In genomic region chr1:156892190-156893047, GRCh38 we compare ENCODE assay signal across 7 cellular contexts. TPM values are rescaled to one million over a fixed set of nuclear protein-coding genes. Genes with fewer than 3 reads are reported as not detected.
DNase-seq lines count a peak whose midpoint lies in the region; ATAC-seq and TF ChIP-seq lines count a peak whose summit lies in the region.

No MANE protein-coding gene starts in this region.

- 15% methylated on average over 21 of the region's 48 CpGs; no CpG with 5 or more reads in 1 of the 2 experiments for WGBS in IMR-90 (ENCODE audit: extremely low coverage in 2 of 2, insufficient read length in 1 of 2), 2 experiments
- WGBS in esophagus muscularis mucosa = 15% methylated on average over 46 of the region's 48 CpGs

- no peak overlapping the region for H3K27ac Mint-ChIP-seq in natural killer cell
- H3K27ac Mint-ChIP-seq in stimulated activated memory B cell treated with anti-CD40 and anti-IgM and Interleukin-4, amounts not matched to agents 10 μg/mL and 1 μg/mL and 100 μg/mL, for 72 hours = no peak overlapping the region

- H3K79me1 ChIP-seq in IMR-90 (ENCODE audit: low read depth in 1 of 2, low read length in 2 of 2) = peaks cover 4 to 38% of the 10 kb centered on the region in 2 experiments

- TF ChIP-seq CTCF in IMR-90 (conservative IDR thresholded peaks at IDR 0.05; ENCODE audit: low read depth, low read length) = peak; percentile 88
- TF ChIP-seq CTCF in esophagus muscularis mucosa (IDR thresholded peaks at IDR 0.05) = peak; percentile 71 to 80 (median 74)
- peak; percentile 72 for TF ChIP-seq CTCF in natural killer cell (IDR thresholded peaks at IDR 0.05)

- CTCF ChIA-PET in IMR-90 (lab: Yijun Ruan, JAX) = interaction anchor here (0.6 to 4.1 kb wide), 14 partner anchors 28 to 1445 kb away, joined by 3 to 24 read pairs (median 4); partner anchors contain the start of gene LRRC71

- H3K9me3 ChIP-seq in IMR-90 (ENCODE audit: control insufficient read depth, insufficient read depth, low read length) = no peaks in the 10 kb centered on the region
- no peaks in the 10 kb centered on the region for H3K9me3 ChIP-seq in esophagus muscularis mucosa

- H3K4me3 ChIP-seq in IMR-90 (ENCODE audit: insufficient read depth, low read depth, low read length) (peak overlapping the region; percentile 16; the same call in 1 of the 2 replicates), esophagus muscularis mucosa (peak overlapping the region; percentile 52 to 66 (median 55))

- no peaks in the 10 kb centered on the region for H3K9me3 Mint-ChIP-seq in activated T-cell treated with anti-CD3 and anti-CD28 coated beads, Interleukin-2, amount 50 U/mL, for 4 hours
- H3K9me3 Mint-ChIP-seq in natural killer cell = no peaks in the 10 kb centered on the region
- no peaks in the 10 kb centered on the region for H3K9me3 Mint-ChIP-seq in stimulated activated memory B cell treated with anti-CD40 and anti-IgM and Interleukin-4, amounts not matched to agents 10 μg/mL and 1 μg/mL and 100 μg/mL, for 72 hours

- H3K4me1 Mint-ChIP-seq in activated T-cell treated with anti-CD3 and anti-CD28 coated beads, Interleukin-2, amount 50 U/mL, for 4 hours (ENCODE audit: low read depth) = peaks cover 6% of the 10 kb centered on the region
- H3K4me1 Mint-ChIP-seq in natural killer cell = peaks cover 9 to 23% of the 10 kb centered on the region in 2 donors
- peaks cover 6% of the 10 kb centered on the region for H3K4me1 Mint-ChIP-seq in stimulated activated memory B cell treated with anti-CD40 and anti-IgM and Interleukin-4, amounts not matched to agents 10 μg/mL and 1 μg/mL and 100 μg/mL, for 72 hours

- peak; percentile 85 for DNase-seq in IMR-90
- peak; percentile 27 for DNase-seq in OCI-M2 (lab: John Stamatoyannopoulos, UW; ENCODE audit: unreplicated experiment)
- DNase-seq in activated T-cell treated with anti-CD3 and anti-CD28 coated beads, Interleukin-2, amount 50 U/mL, for 4 hours = peak; percentile 85
- peak; percentile 96 for DNase-seq in esophagus muscularis mucosa (ENCODE audit: extremely low spot score)
- DNase-seq in natural killer cell = peak; percentile 75

- peaks cover 60% of the 10 kb centered on the region for H3K27me3 Mint-ChIP-seq in activated T-cell treated with anti-CD3 and anti-CD28 coated beads, Interleukin-2, amount 50 U/mL, for 4 hours (ENCODE audit: low read depth)
- peaks cover 30 to 49% of the 10 kb centered on the region in 2 donors for H3K27me3 Mint-ChIP-seq in natural killer cell (ENCODE audit: low read depth in 2 of 2)
- H3K27me3 Mint-ChIP-seq in stimulated activated memory B cell treated with anti-CD40 and anti-IgM and Interleukin-4, amounts not matched to agents 10 μg/mL and 1 μg/mL and 100 μg/mL, for 72 hours = peaks cover 99% of the 10 kb centered on the region

- no peak overlapping the region; the same call in 1 of the 2 replicates for H3K14ac ChIP-seq in IMR-90 (replicated peaks; ENCODE audit: low read depth, low read length)

- peaks cover 8% of the 10 kb centered on the region for H3K9me1 ChIP-seq in IMR-90 (ENCODE audit: insufficient read depth, low read length)

- H3K4me3 Mint-ChIP-seq in activated T-cell treated with anti-CD3 and anti-CD28 coated beads, Interleukin-2, amount 50 U/mL, for 4 hours = peak overlapping the region; percentile 54
- peak overlapping the region; percentile 75 for H3K4me3 Mint-ChIP-seq in natural killer cell
- H3K4me3 Mint-ChIP-seq in stimulated activated memory B cell treated with anti-CD40 and anti-IgM and Interleukin-4, amounts not matched to agents 10 μg/mL and 1 μg/mL and 100 μg/mL, for 72 hours = peak overlapping the region; percentile 15

- BruUV-seq in IMR-90 (replicated peaks; lab: Mats Ljungman, UMichigan) = no TSS peak

- peaks cover 14% of the 10 kb centered on the region for H3K27me3 ChIP-seq in IMR-90 (ENCODE audit: control insufficient read depth, insufficient read depth, low read length)
- peaks cover 0 to 67% (median 19%) of the 10 kb centered on the region in 4 donors for H3K27me3 ChIP-seq in esophagus muscularis mucosa

- no peak overlapping the region for H3K9ac ChIP-seq in IMR-90 (ENCODE audit: low read depth, low read length)

- H3K36me3 ChIP-seq in IMR-90 (ENCODE audit: control insufficient read depth, insufficient read depth, low read length) = no peaks in the 10 kb centered on the region
- no peaks in the 10 kb centered on the region for H3K36me3 ChIP-seq in esophagus muscularis mucosa

- H4K20me1 ChIP-seq in IMR-90 (ENCODE audit: insufficient read depth, low read length) = peaks cover 2% of the 10 kb centered on the region; the same call in 1 of the 2 replicates

- no peak overlapping the region for H3K18ac ChIP-seq in IMR-90 (ENCODE audit: low read depth, low read length)

- H2AK9ac ChIP-seq in IMR-90 (replicated peaks; ENCODE audit: low read depth, low read length, poor library complexity) = peak overlapping the region; percentile 33

- intact Hi-C loops in IMR-90 (cut with micrococcal nuclease) (loop anchor here (1.0 kb wide), 1 partner anchor 28 kb away; the partner anchor contains the start of gene LRRC71), esophagus muscularis mucosa (cut with DNase I) (no loop called here), natural killer cell (cut with micrococcal nuclease) (no loop called here)

- no peak overlapping the region for H4K5ac ChIP-seq in IMR-90 (ENCODE audit: low read depth, low read length)

- 0 out of 2 replicates have a peak overlapping the region, but pooled peaks have one; percentile 35 for H2AK5ac ChIP-seq in IMR-90 (ENCODE audit: low read depth, low read length)

- H2BK120ac ChIP-seq in IMR-90 (ENCODE audit: low read depth, low read length) = no peak overlapping the region; the same call in 1 of the 2 replicates

- H2BK20ac ChIP-seq in IMR-90 (ENCODE audit: low read depth, low read length) = 0 out of 2 replicates have a peak overlapping the region, but pooled peaks have one; percentile 40

- peak overlapping the region in 1 of 2 experiments; percentile 53; a peak in 2 of 4 replicates for H4K8ac ChIP-seq in IMR-90 (ENCODE audit: low read depth in 2 of 2, low read length in 2 of 2)

- H3K27ac ChIP-seq in IMR-90 (ENCODE audit: insufficient read depth, low read length) = no peak overlapping the region; the same call in 1 of the 2 replicates
- H3K27ac ChIP-seq in esophagus muscularis mucosa (replicated peaks in 1 of 4) = peak overlapping the region; percentile 80 to 91 (median 85)

- H3K4me2 ChIP-seq in IMR-90 (ENCODE audit: low read depth, low read length) = peak overlapping the region; percentile 61

- ATAC-seq in GM18517 (IDR thresholded peaks at IDR 0.05; ENCODE audit: unreplicated experiment) = peak; percentile 56
- peak; percentile 67 for ATAC-seq in IMR-90 (ENCODE audit: low read depth)
- ATAC-seq in activated T-cell treated with anti-CD3 and anti-CD28 coated beads, Interleukin-2, amount 50 U/mL, for 4 hours = peak; percentile 96 to 97
- peak; percentile 87 to 96 (median 96) for ATAC-seq in natural killer cell
- ATAC-seq in stimulated activated memory B cell treated with anti-CD40 and anti-IgM and Interleukin-4, amounts not matched to agents 10 μg/mL and 1 μg/mL and 100 μg/mL, for 72 hours = peak; percentile 67

- H3K36me3 Mint-ChIP-seq in activated T-cell treated with anti-CD3 and anti-CD28 coated beads, Interleukin-2, amount 50 U/mL, for 4 hours (ENCODE audit: insufficient read depth) = no peaks in the 10 kb centered on the region
- no peaks in the 10 kb centered on the region for H3K36me3 Mint-ChIP-seq in natural killer cell
- no peaks in the 10 kb centered on the region for H3K36me3 Mint-ChIP-seq in stimulated activated memory B cell treated with anti-CD40 and anti-IgM and Interleukin-4, amounts not matched to agents 10 μg/mL and 1 μg/mL and 100 μg/mL, for 72 hours

- 0 out of 2 replicates have a peak, but pooled peaks have one; percentile 26 for TF ChIP-seq POLR2A in IMR-90 (IDR thresholded peaks at IDR 0.05; ENCODE audit: low read depth, low read length)
- TF ChIP-seq POLR2A in esophagus muscularis mucosa (IDR thresholded peaks at IDR 0.05; ENCODE audit: low read depth) = no peak

- H2AFZ ChIP-seq in IMR-90 (replicated peaks; ENCODE audit: low read length, poor library complexity) = peak overlapping the region; percentile 91

- H3K23ac ChIP-seq in IMR-90 (ENCODE audit: low read depth, low read length) = no peak overlapping the region

- no peak overlapping the region for H2BK15ac ChIP-seq in IMR-90 (ENCODE audit: low read depth, low read length)

- in situ Hi-C loops in IMR-90 (cut with MboI; ENCODE audit: low sequenced_read_pairs) = loop anchor here (5.0 kb wide), 1 partner anchor 35 kb away; no protein-coding TSS in a partner anchor

- TF ChIP-seq EP300 in esophagus muscularis mucosa (IDR thresholded peaks at IDR 0.05) = no peak

- H3K4me1 ChIP-seq in IMR-90 (ENCODE audit: control insufficient read depth, insufficient read depth, low read length) (peaks cover 23% of the 10 kb centered on the region), esophagus muscularis mucosa (peaks cover 28 to 55% (median 49%) of the 10 kb centered on the region in 4 donors)

- POLR2A ChIA-PET in IMR-90 (lab: Charles Lee; ENCODE audit: unreplicated experiment) = no interaction called here

- peak; percentile 76 for TF ChIP-seq RAD21 in IMR-90 (IDR thresholded peaks at IDR 0.05; ENCODE audit: low read length)

- no peak overlapping the region; the same call in 1 of the 2 replicates for H4K91ac ChIP-seq in IMR-90 (ENCODE audit: insufficient read depth, low read depth, low read length)

- H3K4ac ChIP-seq in IMR-90 (ENCODE audit: low read depth, low read length) = peak overlapping the region; percentile 62

- no peak overlapping the region for H3K56ac ChIP-seq in IMR-90 (ENCODE audit: extremely low read depth, insufficient read depth, low read length)

- dilution Hi-C loops in IMR-90 (cut with HindIII; ENCODE audit: low sequenced_read_pairs, unreplicated experiment) = no loop called here

- no peak overlapping the region for H2BK5ac ChIP-seq in IMR-90 (ENCODE audit: low read depth, low read length, poor library complexity, severe bottlenecking)

RNA-seq across cellular contexts. Expression of gene PEAR1, which starts 1.1 kb away (rescaled TPM):
- 2.0 and 2.8 TPM in 2 replicates for total RNA-seq in IMR-90 (2012; rRNA removed)
- polyA plus RNA-seq in IMR-90 (2012; rRNA removed) = 44.4 and 52.1 TPM in 2 replicates
- polyA plus RNA-seq in IMR-90 (2012; cell fraction: cytosol; rRNA removed) = 21.9 and 40.2 TPM in 2 replicates
- 199 and 366 TPM in 2 replicates for polyA plus RNA-seq in IMR-90 (2012; cell fraction: nucleus; rRNA removed; ENCODE audit: low replicate concordance)
- under 1 TPM in 1 of 3 donors, not detected in 2; 0.05 TPM for total RNA-seq in activated T-cell treated with anti-CD3 and anti-CD28 coated beads, Interleukin-2, amount 50 U/mL, for 4 hours
- 10 to 100 TPM in 2 of 4 donors, 1 to 10 TPM in 2; 6.1 to 13.6 (median 10.9) TPM for total RNA-seq in esophagus muscularis mucosa
- total RNA-seq in natural killer cell = 1 to 10 TPM in 1 of 3 donors, under 1 TPM in 2; 0.52 to 1.4 (median 0.80) TPM

RNA-seq across cellular contexts. Expression of gene LRRC71, which starts 28.0 kb away (rescaled TPM):
- total RNA-seq in IMR-90 (2012; rRNA removed) = not detected in 2 replicates
- polyA plus RNA-seq in IMR-90 (2012; rRNA removed) = 0.47 and 0.50 TPM in 2 replicates
- 0.07 TPM in 1 of 2 replicates, not detected in the other for polyA plus RNA-seq in IMR-90 (2012; cell fraction: cytosol; rRNA removed)
- polyA plus RNA-seq in IMR-90 (2012; cell fraction: nucleus; rRNA removed; ENCODE audit: low replicate concordance) = 2.9 and 4.0 TPM in 2 replicates
- not detected for total RNA-seq in activated T-cell treated with anti-CD3 and anti-CD28 coated beads, Interleukin-2, amount 50 U/mL, for 4 hours
- not detected for total RNA-seq in esophagus muscularis mucosa
- total RNA-seq in natural killer cell = not detected

RNA-seq across cellular contexts. Expression of gene NTRK1, which starts 31.8 kb away (rescaled TPM):
- total RNA-seq in IMR-90 (2012; rRNA removed) = not detected in 2 replicates
- 0.03 TPM in 1 of 2 replicates, not detected in the other for polyA plus RNA-seq in IMR-90 (2012; rRNA removed)
- 0.02 TPM in 1 of 2 replicates, not detected in the other for polyA plus RNA-seq in IMR-90 (2012; cell fraction: cytosol; rRNA removed)
- 0.07 and 0.11 TPM in 2 replicates for polyA plus RNA-seq in IMR-90 (2012; cell fraction: nucleus; rRNA removed; ENCODE audit: low replicate concordance)
- 1 to 10 TPM in 2 of 3 donors, under 1 TPM in 1; 0.55 to 2.4 (median 1.8) TPM for total RNA-seq in activated T-cell treated with anti-CD3 and anti-CD28 coated beads, Interleukin-2, amount 50 U/mL, for 4 hours
- 1 to 10 TPM in 3 of 4 donors, under 1 TPM in 1; 0.58 to 2.5 (median 1.8) TPM for total RNA-seq in esophagus muscularis mucosa
- 10 to 100 TPM in 1 of 3 donors, 1 to 10 TPM in 2; 1.7 to 16.7 (median 2.4) TPM for total RNA-seq in natural killer cell

RNA-seq across cellular contexts. Expression of gene INSRR, which starts 33.5 kb away (rescaled TPM):
- total RNA-seq in IMR-90 (2012; rRNA removed) = not detected in 2 replicates
- not detected in 2 replicates for polyA plus RNA-seq in IMR-90 (2012; rRNA removed)
- not detected in 2 replicates for polyA plus RNA-seq in IMR-90 (2012; cell fraction: cytosol; rRNA removed)
- not detected in 2 replicates for polyA plus RNA-seq in IMR-90 (2012; cell fraction: nucleus; rRNA removed; ENCODE audit: low replicate concordance)
- under 1 TPM in 1 of 3 donors, not detected in 2; 0.11 TPM for total RNA-seq in activated T-cell treated with anti-CD3 and anti-CD28 coated beads, Interleukin-2, amount 50 U/mL, for 4 hours
- total RNA-seq in esophagus muscularis mucosa = not detected
- under 1 TPM; 0.10 to 0.18 (median 0.14) TPM for total RNA-seq in natural killer cell

Comparison
In these comparisons a context has a peak if more than half of its experiments do, and no peak if none do; other contexts are left out.
1. DNase-seq: peak in every context shown above with its lines; median percentile 96 in esophagus muscularis mucosa; 85 in IMR-90; 85 in activated T-cell treated with anti-CD3 and anti-CD28 coated beads, Interleukin-2, amount 50 U/mL, for 4 hours; 75 in natural killer cell; 27 in OCI-M2.
2. H3K4me3 Mint-ChIP-seq: peak in every context shown above with its lines; median percentile 75 in natural killer cell; 54 in activated T-cell treated with anti-CD3 and anti-CD28 coated beads, Interleukin-2, amount 50 U/mL, for 4 hours; 15 in stimulated activated memory B cell treated with anti-CD40 and anti-IgM and Interleukin-4, amounts not matched to agents 10 μg/mL and 1 μg/mL and 100 μg/mL, for 72 hours.